In genomic region chr19:10295847-10296591, GRCh38 we compare ENCODE assay signal across 9 cellular contexts. TPM values are rescaled to one million over a fixed set of nuclear protein-coding genes. Genes with fewer than 3 reads are reported as not detected.
DNase-seq lines count a peak whose midpoint lies in the region; ATAC-seq and TF ChIP-seq lines count a peak whose summit lies in the region.
"Had no signal": no experiment of that assay in that cellular context is flagged by ENCODE, and none has a peak within 500 bp of the region (broad histone marks: within the 10 kb centered on the region; RNA-seq: fewer than 3 reads in every experiment).

No MANE protein-coding gene starts in this region.

- peaks cover 0 to 20% (median 7%) of the 10 kb centered on the region in 5 experiments for H3K9me3 Mint-ChIP-seq in brain

- intact Hi-C loops in A673 (cut with micrococcal nuclease; ENCODE audit: unreplicated experiment): no loop called here
- intact Hi-C loops in ascending aorta (cut with DNase I): no loop called here

- BruUV-seq in A673 (replicated peaks; lab: Mats Ljungman, UMichigan): no TSS peak

- no peak for DNase-seq in A673 (ENCODE audit: low spot score)
- DNase-seq in NCI-H2171 (lab: John Stamatoyannopoulos, UW): no peak
- DNase-seq in ascending aorta (ENCODE audit: low spot score in 2 of 2): no peak
- DNase-seq: NCI-H1436 treated with DMSO at 0.1 percent for 48 hours had no signal

- no peak overlapping the region for H3K27ac ChIP-seq in A673 (ENCODE audit: low read depth, low read length, poor library complexity, severe bottlenecking)
- no peak overlapping the region for H3K27ac ChIP-seq in ascending aorta

- H3K9me3 ChIP-seq in A673 (ENCODE audit: low read depth, low read length, poor library complexity, severe bottlenecking): no peaks in the 10 kb centered on the region
- no peaks in the 10 kb centered on the region for H3K9me3 ChIP-seq in mucosa of stomach (ENCODE audit: control insufficient read depth, low read length)
- no peaks in the 10 kb centered on the region for H3K9me3 ChIP-seq in ascending aorta

- H3K36me3 Mint-ChIP-seq in brain: peaks cover 6% of the 10 kb centered on the region

- H3K36me3 ChIP-seq in A673 (ENCODE audit: insufficient read depth, low read length, poor library complexity, severe bottlenecking): no peaks in the 10 kb centered on the region
- no peaks in the 10 kb centered on the region for H3K36me3 ChIP-seq in mucosa of stomach (ENCODE audit: control insufficient read depth, insufficient read depth, low read length)
- H3K36me3 ChIP-seq in ascending aorta: no peaks in the 10 kb centered on the region

- peak; percentile 7 for TF ChIP-seq POLR2A in GM19193 (IDR thresholded peaks at IDR 0.05; ENCODE audit: extremely low read depth, insufficient read depth, insufficient read length)

- peak overlapping the region; percentile 54 to 75 (median 67) for H3K4me3 Mint-ChIP-seq in brain

- no peak overlapping the region for H3K27ac Mint-ChIP-seq in brain

- ATAC-seq in GM19023 (IDR thresholded peaks at IDR 0.05; ENCODE audit: unreplicated experiment) (no peak), HG03196 (IDR thresholded peaks at IDR 0.05; ENCODE audit: unreplicated experiment) (no peak)

- H3K27me3 ChIP-seq in A673 (replicated peaks; ENCODE audit: insufficient read depth, low read depth, low read length, poor library complexity) (peaks cover 38% of the 10 kb centered on the region), mucosa of stomach (ENCODE audit: control insufficient read depth, insufficient read depth, low read length) (peaks cover 61% of the 10 kb centered on the region), ascending aorta (peaks cover 15% of the 10 kb centered on the region)

- peak overlapping the region; percentile 12 for H3K4me3 ChIP-seq in A673 (ENCODE audit: low read depth, low read length, poor library complexity, severe bottlenecking)
- no peak overlapping the region for H3K4me3 ChIP-seq in mucosa of stomach (ENCODE audit: low read length)
- H3K4me3 ChIP-seq in ascending aorta: peak overlapping the region in 1 of 2 donors; percentile 38

- CTCF ChIA-PET in A673 (lab: Charles Lee): no interaction called here

- H3K9ac ChIP-seq in mucosa of stomach (ENCODE audit: low read length): peak overlapping the region; percentile 22

- H3K4me1 ChIP-seq in A673 (ENCODE audit: insufficient read depth, low read length, poor library complexity, severe bottlenecking): peaks cover 23% of the 10 kb centered on the region
- H3K4me1 ChIP-seq in mucosa of stomach (ENCODE audit: control insufficient read depth, insufficient read depth, low read length): peaks cover 40% of the 10 kb centered on the region
- peaks cover 0 to 15% of the 10 kb centered on the region in 2 donors for H3K4me1 ChIP-seq in ascending aorta

- TF ChIP-seq CTCF in A673 (conservative IDR thresholded peaks at IDR 0.05; ENCODE audit: low read depth, low read length) (no peak), brain (conservative IDR thresholded peaks at IDR 0.05) (no peak), ascending aorta (IDR thresholded peaks at IDR 0.05) (no peak)

- H3K4me1 Mint-ChIP-seq in brain: peaks cover 30% of the 10 kb centered on the region

- H3K27me3 Mint-ChIP-seq in brain: peaks cover 94% of the 10 kb centered on the region

- POLR2A ChIA-PET in A673 (lab: Charles Lee; ENCODE audit: low non-redundant PET): no interaction called here

RNA-seq across cellular contexts. Expression of gene ICAM5, which starts 6.3 kb away (rescaled TPM):
- total RNA-seq in A673 (2021): 4.6 and 6.9 TPM in 2 replicates
- polyA plus RNA-seq in brain (ENCODE audit: insufficient read depth, low read depth, low replicate concordance): 6.4 TPM
- 2.2 TPM for total RNA-seq in ascending aorta

RNA-seq across cellular contexts. Expression of gene ICAM4, which starts 9.3 kb away (rescaled TPM):
- total RNA-seq in A673 (2021): 0.58 and 1.5 TPM in 2 replicates
- not detected for polyA plus RNA-seq in brain (ENCODE audit: insufficient read depth, low read depth, low replicate concordance)
- not detected for total RNA-seq in ascending aorta

RNA-seq across cellular contexts. Expression of gene ZGLP1, which starts 13.6 kb away (rescaled TPM):
- total RNA-seq in A673 (2021) (7.2 TPM in 2 replicates), ascending aorta (not detected)
- 0.87 TPM for polyA plus RNA-seq in brain (ENCODE audit: insufficient read depth, low read depth, low replicate concordance)

RNA-seq across cellular contexts. Expression of gene FDX2, which starts 19.8 kb away (rescaled TPM):
- total RNA-seq in A673 (2021) (26.7 and 29.9 TPM in 2 replicates), ascending aorta (16.8 TPM)
- 59.5 TPM for polyA plus RNA-seq in brain (ENCODE audit: insufficient read depth, low read depth, low replicate concordance)

RNA-seq across cellular contexts. Expression of gene ICAM1, which starts 25.1 kb away (rescaled TPM):
- 1.7 and 2.2 TPM in 2 replicates for total RNA-seq in A673 (2021)
- polyA plus RNA-seq in brain (ENCODE audit: insufficient read depth, low read depth, low replicate concordance): 3.1 TPM
- 74.8 TPM for total RNA-seq in ascending aorta
